21 cellular contexts compared by ENCODE assay signal in genomic region chr10:5453749-5454489, GRCh38. TPM values are rescaled to one million over a fixed set of nuclear protein-coding genes. Genes with fewer than 3 reads are reported as not detected.
DNase-seq lines count a peak whose midpoint lies in the region; ATAC-seq, FAIRE-seq and TF ChIP-seq lines count a peak whose summit lies in the region.
"Had no signal": no experiment of that assay in that cellular context is flagged by ENCODE, and none has a peak within 500 bp of the region (broad histone marks: within the 10 kb centered on the region; RNA-seq: fewer than 3 reads in every experiment).

No MANE protein-coding gene starts in this region.

- no peak for TF ChIP-seq RAD21 in GM12878 (IDR thresholded peaks at IDR 0.05; ENCODE audit: insufficient read depth, low read depth, low read length)

- H3K9me3 ChIP-seq in GM12878 (replicated peaks; ENCODE audit: control insufficient read depth, insufficient read depth, low read length) (no peaks in the 10 kb centered on the region), muscle layer of colon (ENCODE audit: low read length) (no peaks in the 10 kb centered on the region), thyroid gland (no peaks in the 10 kb centered on the region)
- H3K9me3 ChIP-seq: SJSA1 had no signal

- no peaks in the 10 kb centered on the region for H3K27me3 ChIP-seq in GM12878 (replicated peaks in 1 of 2; ENCODE audit: control insufficient read depth in 2 of 2, insufficient read depth in 2 of 2, low read length in 1 of 2)
- H3K27me3 ChIP-seq in muscle layer of colon (ENCODE audit: control insufficient read depth in 1 of 2, insufficient read depth in 2 of 2, low read length in 2 of 2) = no peaks in the 10 kb centered on the region
- no peaks in the 10 kb centered on the region for H3K27me3 ChIP-seq in thyroid gland
- H3K27me3 ChIP-seq: SJSA1 had no signal

- no peak for TF ChIP-seq CTCF in GM12878 (IDR thresholded peaks at IDR 0.05 in 2 of 3, conservative IDR thresholded peaks at IDR 0.05 in 1 of 3; ENCODE audit: control insufficient read depth in 2 of 3, extremely low read depth in 1 of 3, insufficient read depth in 1 of 3, low read depth in 3 of 3, low read length in 3 of 3)
- TF ChIP-seq CTCF in thyroid gland (IDR thresholded peaks at IDR 0.05) = no peak

- 87% methylated on average over 13 of the region's 13 CpGs for WGBS in GM12878 (ENCODE audit: insufficient coverage, insufficient replicate concordance, low lambda C conversion rate, missing lambda C conversion rate)
- 47 to 52% methylated on average over 13 of the region's 13 CpGs for WGBS in thyroid gland, 2 donors

- no peak overlapping the region for H2AFZ ChIP-seq in GM12878 (ENCODE audit: control insufficient read depth, low read depth, low read length)

- TF ChIP-seq POLR2A in GM12878 (IDR thresholded peaks at IDR 0.05; ENCODE audit: low read depth, low read length) = no peak
- TF ChIP-seq POLR2A in thyroid gland (IDR thresholded peaks at IDR 0.05) = peak in 1 of 2 donors; percentile 36

- peaks cover 15% of the 10 kb centered on the region for H3K36me3 Mint-ChIP-seq in activated naive CD8-positive, alpha-beta T cell
- peaks cover 54% of the 10 kb centered on the region for H3K36me3 Mint-ChIP-seq in activated naive CD8-positive, alpha-beta T cell treated with anti-CD3 and anti-CD28 coated beads, Interleukin-2, amount 50 U/mL, for 24 hours (ENCODE audit: low read depth)
- H3K36me3 Mint-ChIP-seq in activated CD8-positive, alpha-beta memory T cell treated with anti-CD3 and anti-CD28 coated beads, Interleukin-2, amount 10 ng/mL, durations not matched to agents 7 days and 5 days = peaks cover 55% of the 10 kb centered on the region

- CTCF ChIA-PET in GM12878 (lab: Yijun Ruan, JAX) = interaction anchor here (1.5 to 3.0 kb wide), 4 partner anchors 11 to 169 kb away, joined by 3 to 13 read pairs (median 7); no protein-coding TSS in a partner anchor
- CTCF ChIA-PET in activated CD8-positive, alpha-beta memory T cell treated with anti-CD3 and anti-CD28 coated beads, Interleukin-2, amount 10 ng/mL, durations not matched to agents 7 days and 5 days (lab: Charles Lee) = interaction anchor here (1.0 to 3.5 kb wide), 5 partner anchors 11 to 169 kb away, joined by 3 to 16 read pairs (median 7); no protein-coding TSS in a partner anchor

- no peaks in the 10 kb centered on the region for H3K27me3 Mint-ChIP-seq in activated naive CD8-positive, alpha-beta T cell
- peaks cover 2% of the 10 kb centered on the region for H3K27me3 Mint-ChIP-seq in activated naive CD8-positive, alpha-beta T cell treated with anti-CD3 and anti-CD28 coated beads, Interleukin-2, amount 50 U/mL, for 24 hours
- H3K27me3 Mint-ChIP-seq in activated CD8-positive, alpha-beta memory T cell treated with anti-CD3 and anti-CD28 coated beads, Interleukin-2, amount 10 ng/mL, durations not matched to agents 7 days and 5 days = no peaks in the 10 kb centered on the region

- no peak overlapping the region for H3K4me3 Mint-ChIP-seq in activated naive CD8-positive, alpha-beta T cell
- H3K4me3 Mint-ChIP-seq in activated naive CD8-positive, alpha-beta T cell treated with anti-CD3 and anti-CD28 coated beads, Interleukin-2, amount 50 U/mL, for 24 hours = no peak overlapping the region
- no peak overlapping the region for H3K4me3 Mint-ChIP-seq in activated CD8-positive, alpha-beta memory T cell treated with anti-CD3 and anti-CD28 coated beads, Interleukin-2, amount 10 ng/mL, durations not matched to agents 7 days and 5 days
- H3K4me3 Mint-ChIP-seq: CD14-positive monocyte had no signal

- H3K4me2 ChIP-seq in GM12878 (ENCODE audit: control insufficient read depth, insufficient read depth) = no peak overlapping the region

- DNase-seq in activated naive CD8-positive, alpha-beta T cell treated with anti-CD3 and anti-CD28 coated beads, Interleukin-2, amount 50 U/mL, for 24 hours = no peak
- no peak for DNase-seq in GM12878 (ENCODE audit: low read depth, low spot score)
- peak; percentile 76 to 78 for DNase-seq in thyroid gland
- DNase-seq in activated CD8-positive, alpha-beta memory T cell treated with anti-CD3 and anti-CD28 coated beads, Interleukin-2, amount 10 ng/mL, durations not matched to agents 7 days and 5 days = no peak
- no peak for DNase-seq in DMS 273 treated with DMSO at 0.1 percent for 48 hours (lab: John Stamatoyannopoulos, UW)
- DNase-seq: COR-L47; NCI-H2081; NCI-H345; NCI-H69; NK-92 treated with Interleukin-12 subunit alpha and Interleukin-12 subunit beta, amount 100 ng/mL, for 24 hours; OCI-M1 had no signal

- POLR2A ChIA-PET in GM12878 (lab: Charles Lee) = no interaction called here

- peak; percentile 44 for FAIRE-seq in GM12878 (lab: Jason Lieb, UNC)
- FAIRE-seq: G401.6, GM12892 had no signal

- RAD21 ChIA-PET in GM12878 (lab: Charles Lee; ENCODE audit: unreplicated experiment) = interaction anchor here (1.1 kb wide), 1 partner anchor 11 kb away, joined by 3 read pairs; no protein-coding TSS in a partner anchor

- H3K27ac ChIP-seq in GM12878 (ENCODE audit: control insufficient read depth, insufficient read depth) (no peak overlapping the region), muscle layer of colon (ENCODE audit: low read depth, low read length) (peak overlapping the region; percentile 16), thyroid gland (peak overlapping the region; percentile 72 to 76 (median 76))
- H3K27ac ChIP-seq: SJSA1 had no signal

- BruUV-seq in GM12878 (replicated peaks; lab: Mats Ljungman, UMichigan) = no TSS peak

- H3K9ac ChIP-seq in GM12878 (ENCODE audit: control insufficient read depth, insufficient read depth, low read length) (no peak overlapping the region), muscle layer of colon (ENCODE audit: low read length) (no peak overlapping the region)

- H4K20me1 ChIP-seq in GM12878 (ENCODE audit: control insufficient read depth, insufficient read depth) = no peaks in the 10 kb centered on the region

- no peaks in the 10 kb centered on the region for H3K9me3 Mint-ChIP-seq in activated naive CD8-positive, alpha-beta T cell (ENCODE audit: low read depth)
- H3K9me3 Mint-ChIP-seq in activated naive CD8-positive, alpha-beta T cell treated with anti-CD3 and anti-CD28 coated beads, Interleukin-2, amount 50 U/mL, for 24 hours = no peaks in the 10 kb centered on the region
- no peaks in the 10 kb centered on the region for H3K9me3 Mint-ChIP-seq in activated CD8-positive, alpha-beta memory T cell treated with anti-CD3 and anti-CD28 coated beads, Interleukin-2, amount 10 ng/mL, durations not matched to agents 7 days and 5 days (ENCODE audit: low read depth)
- H3K9me3 Mint-ChIP-seq: CD14-positive monocyte had no signal

- peak overlapping the region; percentile 41 for H3K27ac Mint-ChIP-seq in activated naive CD8-positive, alpha-beta T cell
- H3K27ac Mint-ChIP-seq in activated naive CD8-positive, alpha-beta T cell treated with anti-CD3 and anti-CD28 coated beads, Interleukin-2, amount 50 U/mL, for 24 hours = no peak overlapping the region
- no peak overlapping the region for H3K27ac Mint-ChIP-seq in activated CD8-positive, alpha-beta memory T cell treated with anti-CD3 and anti-CD28 coated beads, Interleukin-2, amount 10 ng/mL, durations not matched to agents 7 days and 5 days

- H3K79me2 ChIP-seq in GM12878 (ENCODE audit: control insufficient read depth, insufficient read depth, low read length) = no peaks in the 10 kb centered on the region

- H3K36me3 ChIP-seq in GM12878 (ENCODE audit: control insufficient read depth in 2 of 2, insufficient read depth in 2 of 2, low read length in 1 of 2) = peaks cover 5 to 18% of the 10 kb centered on the region in 2 experiments
- H3K36me3 ChIP-seq in muscle layer of colon (ENCODE audit: insufficient read depth, low read length) = peaks cover 50% of the 10 kb centered on the region
- H3K36me3 ChIP-seq in thyroid gland = peaks cover 23 to 32% of the 10 kb centered on the region in 2 donors

- no peak for ATAC-seq in activated naive CD8-positive, alpha-beta T cell treated with anti-CD3 and anti-CD28 coated beads, Interleukin-2, amount 50 U/mL, for 24 hours
- ATAC-seq in GM12878 (no peak), HG03439 (IDR thresholded peaks at IDR 0.05; ENCODE audit: unreplicated experiment) (no peak)
- ATAC-seq in activated CD8-positive, alpha-beta memory T cell treated with anti-CD3 and anti-CD28 coated beads, Interleukin-2, amount 10 ng/mL, durations not matched to agents 7 days and 5 days = no peak

- H3K4me1 Mint-ChIP-seq in activated naive CD8-positive, alpha-beta T cell (ENCODE audit: low read depth) = peaks cover 18% of the 10 kb centered on the region
- peaks cover 12% of the 10 kb centered on the region for H3K4me1 Mint-ChIP-seq in activated naive CD8-positive, alpha-beta T cell treated with anti-CD3 and anti-CD28 coated beads, Interleukin-2, amount 50 U/mL, for 24 hours
- H3K4me1 Mint-ChIP-seq in activated CD8-positive, alpha-beta memory T cell treated with anti-CD3 and anti-CD28 coated beads, Interleukin-2, amount 10 ng/mL, durations not matched to agents 7 days and 5 days = peaks cover 12% of the 10 kb centered on the region

- intact Hi-C loops in GM12878 (cut with micrococcal nuclease; ENCODE audit: unreplicated experiment) = no loop called here
- intact Hi-C loops in thyroid gland (cut with DNase I) = no loop called here

- TF ChIP-seq EP300 in GM12878 (IDR thresholded peaks at IDR 0.05; ENCODE audit: borderline replicate concordance in 1 of 2, control insufficient read depth in 1 of 2, low read depth in 2 of 2, low read length in 2 of 2) = no peak

- in situ Hi-C loops in GM12878 (cut with MboI) = no loop called here

- H3K4me3 ChIP-seq in GM12878 (no peak overlapping the region), muscle layer of colon (ENCODE audit: low read depth in 1 of 2, low read length in 2 of 2) (no peak overlapping the region), thyroid gland (replicated peaks in 1 of 3) (no peak overlapping the region)
- H3K4me3 ChIP-seq: SJSA1 had no signal

- H3K4me1 ChIP-seq in GM12878 (ENCODE audit: control insufficient read depth, insufficient read depth, low read length) (no peaks in the 10 kb centered on the region), muscle layer of colon (ENCODE audit: insufficient read depth, low read length) (peaks cover 21% of the 10 kb centered on the region), thyroid gland (peaks cover 30 to 38% of the 10 kb centered on the region in 2 donors)

- SMC1A ChIA-PET in GM12878 (lab: Charles Lee; ENCODE audit: uncharacterized antibody, unreplicated experiment) = interaction anchor here (1.0 to 1.6 kb wide), 3 partner anchors 11 to 604 kb away, joined by 3 to 5 read pairs (median 4); no protein-coding TSS in a partner anchor

RNA-seq across cellular contexts. Expression of gene NET1, which starts 41.6 kb away (rescaled TPM):
- 5.6 and 6.1 TPM in 2 replicates for total RNA-seq in GM12878 (2013; cell fraction: nucleolus; rRNA removed)
- total RNA-seq in GM12878 (2014; rRNA removed) (17.8 and 22.2 TPM in 2 replicates), GM12878 (2014; rRNA removed; fragmentation: Illumina TruSeq; extraction: Trizol) (16.0 and 18.3 TPM in 2 replicates), GM12878 (2021) (17.3 and 18.4 TPM in 2 replicates), thyroid gland (100 to 1,000 TPM in 2 of 4 donors, 10 to 100 TPM in 2; 50.9 to 151 (median 112) TPM)
- polyA plus RNA-seq in GM12878 (2011; ENCODE audit: low read depth) = 8.2 TPM
- polyA plus RNA-seq in GM12878 (2011; rRNA removed) (18.5 and 22.2 TPM in 2 replicates), GM12878 (2014; fragmentation: Illumina TruSeq; extraction: Trizol) (21.2 and 23.9 TPM in 2 replicates), GM12878 (2014; fragmentation: Nextera tagmentation; extraction: Ambion mirVana) (1 to 10 TPM; 6.5 to 8.9 TPM), GM12878 (2014; rRNA removed) (14.1 TPM in 2 replicates), GM12878 (2016; fragmentation: Nextera tagmentation; extraction: Ambion mirVana) (10 to 100 TPM; 21.9 to 22.7 TPM)
- 14.3 and 14.4 TPM in 2 replicates for polyA plus RNA-seq in GM12878 (2011; cell fraction: cytosol; rRNA removed)
- polyA plus RNA-seq in GM12878 (2011; cell fraction: nucleus; rRNA removed) = 10.2 and 10.4 TPM in 2 replicates
- polyA plus RNA-seq in GM12878 (2012) = 9.8 and 10.4 TPM in 2 replicates
- polyA minus RNA-seq in GM12878 (2011; rRNA and poly(A)+ RNA removed) = 23.5 and 24.7 TPM in 2 replicates
- 11.5 and 19.4 TPM in 2 replicates for polyA minus RNA-seq in GM12878 (2011; cell fraction: cytosol; rRNA and poly(A)+ RNA removed)
- 7.7 and 13.4 TPM in 2 replicates for polyA minus RNA-seq in GM12878 (2011; cell fraction: nucleus; rRNA and poly(A)+ RNA removed)
- 10 to 100 TPM; 36.3 to 48.8 TPM for total RNA-seq in activated CD8-positive, alpha-beta memory T cell treated with anti-CD3 and anti-CD28 coated beads, Interleukin-2, amount 10 ng/mL, durations not matched to agents 7 days and 5 days

RNA-seq across cellular contexts. Expression of gene CALML5, which starts 45.5 kb away (rescaled TPM):
- not detected in 2 replicates for total RNA-seq in GM12878 (2013; cell fraction: nucleolus; rRNA removed)
- total RNA-seq in GM12878 (2014; rRNA removed) = not detected in 2 replicates
- not detected in 2 replicates for total RNA-seq in GM12878 (2014; rRNA removed; fragmentation: Illumina TruSeq; extraction: Trizol)
- not detected in 2 replicates for total RNA-seq in GM12878 (2021)
- not detected for polyA plus RNA-seq in GM12878 (2011; ENCODE audit: low read depth)
- polyA plus RNA-seq in GM12878 (2011; rRNA removed) = not detected in 2 replicates
- not detected in 2 replicates for polyA plus RNA-seq in GM12878 (2011; cell fraction: cytosol; rRNA removed)
- polyA plus RNA-seq in GM12878 (2011; cell fraction: nucleus; rRNA removed) = not detected in 2 replicates
- not detected in 2 replicates for polyA plus RNA-seq in GM12878 (2012)
- not detected in 2 replicates for polyA plus RNA-seq in GM12878 (2014; fragmentation: Illumina TruSeq; extraction: Trizol)
- not detected for polyA plus RNA-seq in GM12878 (2014; fragmentation: Nextera tagmentation; extraction: Ambion mirVana)
- not detected in 2 replicates for polyA plus RNA-seq in GM12878 (2014; rRNA removed)
- polyA plus RNA-seq in GM12878 (2016; fragmentation: Nextera tagmentation; extraction: Ambion mirVana) = not detected
- not detected in 2 replicates for polyA minus RNA-seq in GM12878 (2011; rRNA and poly(A)+ RNA removed)
- polyA minus RNA-seq in GM12878 (2011; cell fraction: cytosol; rRNA and poly(A)+ RNA removed) = not detected in 2 replicates
- not detected in 2 replicates for polyA minus RNA-seq in GM12878 (2011; cell fraction: nucleus; rRNA and poly(A)+ RNA removed)
- not detected for total RNA-seq in thyroid gland
- total RNA-seq in activated CD8-positive, alpha-beta memory T cell treated with anti-CD3 and anti-CD28 coated beads, Interleukin-2, amount 10 ng/mL, durations not matched to agents 7 days and 5 days = not detected
- total RNA-seq: A673, H4, LHCN-M2, SJSA1 had no signal
- polyA plus RNA-seq: CD14-positive monocyte had no signal

RNA-seq across cellular contexts. Expression of gene TUBAL3, which starts 49.3 kb away (rescaled TPM):
- total RNA-seq in GM12878 (2013; cell fraction: nucleolus; rRNA removed) = not detected in 2 replicates
- total RNA-seq in GM12878 (2014; rRNA removed) = not detected in 2 replicates
- not detected in 2 replicates for total RNA-seq in GM12878 (2014; rRNA removed; fragmentation: Illumina TruSeq; extraction: Trizol)
- total RNA-seq in GM12878 (2021) = not detected in 2 replicates
- not detected for polyA plus RNA-seq in GM12878 (2011; ENCODE audit: low read depth)
- 0.03 TPM in 1 of 2 replicates, not detected in the other for polyA plus RNA-seq in GM12878 (2011; rRNA removed)
- polyA plus RNA-seq in GM12878 (2011; cell fraction: cytosol; rRNA removed) = 0.05 TPM in 1 of 2 replicates, not detected in the other
- not detected in 2 replicates for polyA plus RNA-seq in GM12878 (2011; cell fraction: nucleus; rRNA removed)
- polyA plus RNA-seq in GM12878 (2012) = 0.11 TPM in 1 of 2 replicates, not detected in the other
- polyA plus RNA-seq in GM12878 (2014; fragmentation: Illumina TruSeq; extraction: Trizol) = 0.06 TPM in 1 of 2 replicates, not detected in the other
- not detected for polyA plus RNA-seq in GM12878 (2014; fragmentation: Nextera tagmentation; extraction: Ambion mirVana)
- polyA plus RNA-seq in GM12878 (2014; rRNA removed) = not detected in 2 replicates
- not detected for polyA plus RNA-seq in GM12878 (2016; fragmentation: Nextera tagmentation; extraction: Ambion mirVana)
- polyA minus RNA-seq in GM12878 (2011; rRNA and poly(A)+ RNA removed) = not detected in 2 replicates
- not detected in 2 replicates for polyA minus RNA-seq in GM12878 (2011; cell fraction: cytosol; rRNA and poly(A)+ RNA removed)
- polyA minus RNA-seq in GM12878 (2011; cell fraction: nucleus; rRNA and poly(A)+ RNA removed) = not detected in 2 replicates
- total RNA-seq in thyroid gland = 1 to 10 TPM in 1 of 4 donors, under 1 TPM in 1, not detected in 2; 0.33 to 1.1 TPM
- not detected for total RNA-seq in activated CD8-positive, alpha-beta memory T cell treated with anti-CD3 and anti-CD28 coated beads, Interleukin-2, amount 10 ng/mL, durations not matched to agents 7 days and 5 days
- total RNA-seq: H4, LHCN-M2, SJSA1 had no signal
- polyA plus RNA-seq: CD14-positive monocyte had no signal

Comparison
In these comparisons a context has a peak if more than half of its experiments do, and no peak if none do; other contexts are left out.
1. DNase-seq: peak in thyroid gland (2 of 2); none in activated naive CD8-positive, alpha-beta T cell treated with anti-CD3 and anti-CD28 coated beads, Interleukin-2, amount 50 U/mL, for 24 hours (single experiment), GM12878 (single experiment), activated CD8-positive, alpha-beta memory T cell treated with anti-CD3 and anti-CD28 coated beads, Interleukin-2, amount 10 ng/mL, durations not matched to agents 7 days and 5 days (single experiment) and DMS 273 treated with DMSO at 0.1 percent for 48 hours (single experiment).